In genomic region chr1:38898653-38899230, GRCh38 we compare ENCODE assay signal across 1 cellular context.
TF ChIP-seq lines count a peak whose summit lies in the region.

No MANE protein-coding gene starts in this region.

TF ChIP-seq in IMR-90, 13 proteins besides CTCF, POLR2A, EP300 and RAD21:
- TF ChIP-seq RCOR1 (IDR thresholded peaks at IDR 0.05; ENCODE audit: insufficient replicate concordance, low read length): no peak
- TF ChIP-seq CHD1 (IDR thresholded peaks at IDR 0.05; ENCODE audit: low read depth, low read length): no peak
- TF ChIP-seq RFX5 (IDR thresholded peaks at IDR 0.05; ENCODE audit: low read depth, low read length): no peak
- TF ChIP-seq MAFK (IDR thresholded peaks at IDR 0.05; ENCODE audit: low read depth, low read length): no peak
